Comparison of ENCODE assay signal across 8 cellular contexts in genomic region chr1:196651637-196652215, GRCh38. TPM values are rescaled to one million over a fixed set of nuclear protein-coding genes. Genes with fewer than 3 reads are reported as not detected.
DNase-seq lines count a peak whose midpoint lies in the region; ATAC-seq and TF ChIP-seq lines count a peak whose summit lies in the region.

Gene CFH, plus strand, starts transcription at chr1:196652043. Its CDS starts 75 bp downstream, at chr1:196652118.

- intact Hi-C loops in esophagus squamous epithelium (cut with DNase I), result no loop called here

- peaks cover 49% of the 10 kb centered on the region for H3K79me2 ChIP-seq in DND-41 (ENCODE audit: insufficient read depth, low read length)

- H3K4me3 ChIP-seq in DND-41 (ENCODE audit: low read depth in 1 of 2, low read length in 2 of 2) (peak within 1 kb of the TSS; percentile 49 to 60; a peak in 3 of 4 replicates), SJCRH30 (peak within 1 kb of the TSS; percentile 57), esophagus squamous epithelium (peak within 1 kb of the TSS; percentile 15 to 60 (median 35))

- H3K4me2 ChIP-seq in DND-41 (ENCODE audit: insufficient read depth, low read length), result peak within 1 kb of the TSS; percentile 69

- ATAC-seq in DND-41 (ENCODE audit: insufficient read depth, low read depth), result peak; percentile 81
- no peak for ATAC-seq in GM18505 (IDR thresholded peaks at IDR 0.05; ENCODE audit: unreplicated experiment)

- H3K36me3 ChIP-seq in DND-41 (ENCODE audit: insufficient read depth, low read length) (no peaks in the 10 kb centered on the region), SJCRH30 (no peaks in the 10 kb centered on the region), esophagus squamous epithelium (no peaks in the 10 kb centered on the region)

- H4K20me1 ChIP-seq in DND-41 (ENCODE audit: insufficient read depth, low read length), result no peaks in the 10 kb centered on the region

- peak within 1 kb of the TSS; percentile 52 for H3K9ac ChIP-seq in DND-41 (ENCODE audit: low read depth, low read length)

- H3K27me3 ChIP-seq in DND-41 (ENCODE audit: insufficient read depth, low read length, poor library complexity) (no peaks in the 10 kb centered on the region), SJCRH30 (no peaks in the 10 kb centered on the region), esophagus squamous epithelium (no peaks in the 10 kb centered on the region)

- peaks cover 54% of the 10 kb centered on the region for H3K4me1 ChIP-seq in DND-41 (ENCODE audit: insufficient read depth, low read length)
- H3K4me1 ChIP-seq in SJCRH30, result peaks cover 3% of the 10 kb centered on the region; the same call in 1 of the 2 replicates
- H3K4me1 ChIP-seq in esophagus squamous epithelium, result peaks cover 0 to 27% (median 0%) of the 10 kb centered on the region in 3 donors

- no peak for TF ChIP-seq CTCF in DND-41 (IDR thresholded peaks at IDR 0.05; ENCODE audit: borderline replicate concordance, extremely low read depth, low read length, poor library complexity, severe bottlenecking)
- no peak for TF ChIP-seq CTCF in esophagus squamous epithelium (IDR thresholded peaks at IDR 0.05)

- H2AFZ ChIP-seq in DND-41 (ENCODE audit: low read depth, low read length), result peak within 1 kb of the TSS; percentile 70

- 3 to 7% methylated on average over 5 of the region's 5 CpGs for WGBS in esophagus squamous epithelium, 2 donors

- peak in 2 of 4 donors; percentile 67 to 72 for TF ChIP-seq POLR2A in esophagus squamous epithelium (IDR thresholded peaks at IDR 0.05)
- TF ChIP-seq POLR2A in GM18505 (IDR thresholded peaks at IDR 0.05; ENCODE audit: borderline replicate concordance, extremely low read depth, insufficient read depth, insufficient read length), result no peak

- H3K27ac ChIP-seq in DND-41 (ENCODE audit: low read length) (peak within 1 kb of the TSS; percentile 82), SJCRH30 (peak within 1 kb of the TSS; percentile 91), esophagus squamous epithelium (peak within 1 kb of the TSS; percentile 45 to 71 (median 62))

- DNase-seq in DND-41 (peak; percentile 60), SJCRH30 (peak; percentile 42 to 76), esophagus squamous epithelium (lab: John Stamatoyannopoulos, UW) (no peak), pons (ENCODE audit: low spot score) (peak; percentile 5), 8988T (no peak), NCI-H2196 treated with DMSO at 0.1 percent for 48 hours (lab: John Stamatoyannopoulos, UW; ENCODE audit: unreplicated experiment) (no peak)
- no peak for DNase-seq in stimulated activated CD4-positive, alpha-beta T cell treated with anti-CD3 and anti-CD28 coated beads, Interleukin-4, amount 100 ng/mL, for 24 hours

- H3K9me3 ChIP-seq in DND-41 (ENCODE audit: insufficient read depth, low read length, severe bottlenecking) (no peaks in the 10 kb centered on the region), SJCRH30 (replicated peaks) (no peaks in the 10 kb centered on the region), esophagus squamous epithelium (no peaks in the 10 kb centered on the region)

RNA-seq across cellular contexts. Expression of gene CFH, which starts in this region (rescaled TPM):
- 80.6 and 84.2 TPM in 2 replicates for total RNA-seq in SJCRH30 (2014; rRNA removed; shearing (Covaris generic))
- 10 to 100 TPM in 3 of 4 donors, 1 to 10 TPM in 1; 9.2 to 90.6 (median 43.8) TPM for total RNA-seq in esophagus squamous epithelium

Comparison
In these comparisons a context has a peak if more than half of its experiments do, and no peak if none do; other contexts are left out.
1. DNase-seq: peak in DND-41 (single experiment), SJCRH30 (2 of 2) and pons (single experiment); none in esophagus squamous epithelium (single experiment), stimulated activated CD4-positive, alpha-beta T cell treated with anti-CD3 and anti-CD28 coated beads, Interleukin-4, amount 100 ng/mL, for 24 hours (single experiment), 8988T (single experiment) and NCI-H2196 treated with DMSO at 0.1 percent for 48 hours (single experiment).
2. Peak in every context shown above with its lines, with median percentiles within 50 percentile points of each other: H3K27ac ChIP-seq and H3K4me3 ChIP-seq.